Comparison of ENCODE assay signal across 15 cellular contexts in the genomic region with DNA sequence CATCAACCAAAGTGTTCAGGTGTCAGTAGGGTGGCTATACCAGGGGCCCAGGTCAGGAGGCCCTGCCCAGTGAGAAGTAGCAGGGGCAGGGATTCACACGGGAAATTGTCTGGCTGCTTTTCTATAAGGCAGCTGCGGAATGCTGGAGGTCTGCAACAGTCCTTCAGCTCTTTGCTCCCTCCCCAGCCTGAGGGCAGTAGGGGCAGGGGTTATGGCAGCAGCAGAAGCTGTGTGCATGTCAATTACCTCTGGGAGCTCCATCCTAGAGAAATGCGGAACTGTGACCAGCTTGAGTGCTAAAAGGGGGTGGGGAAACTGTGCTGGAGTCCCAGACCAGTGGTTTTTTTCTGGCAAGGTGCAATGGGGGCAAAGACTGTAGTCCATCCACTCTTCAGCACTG.
DNase-seq lines count a peak whose midpoint lies in the region; ATAC-seq, FAIRE-seq and TF ChIP-seq lines count a peak whose summit lies in the region.
"Had no signal": no experiment of that assay in that cellular context is flagged by ENCODE, and none has a peak within 500 bp of the region (broad histone marks: within the 10 kb centered on the region; RNA-seq: fewer than 3 reads in every experiment).

No MANE protein-coding gene starts in this region.

- TF ChIP-seq CTCF in endodermal cell (conservative IDR thresholded peaks at IDR 0.05) (no peak), neural progenitor cell (IDR thresholded peaks at IDR 0.05) (no peak), psoas muscle (IDR thresholded peaks at IDR 0.05) (no peak)

- H3K4me1 Mint-ChIP-seq in endodermal cell (no peaks in the 10 kb centered on the region), neural progenitor cell (peaks cover 13% of the 10 kb centered on the region)
- H3K4me1 Mint-ChIP-seq in CD8-positive, alpha-beta memory T cell: no peaks in the 10 kb centered on the region
- H3K4me1 Mint-ChIP-seq: CD14-positive monocyte had no signal

- H3K4me2 ChIP-seq in neural progenitor cell: no peak overlapping the region

- H3K4me3 ChIP-seq in endodermal cell (ENCODE audit: low read length): no peak overlapping the region
- H3K4me3 ChIP-seq in neural progenitor cell: no peak overlapping the region
- H3K4me3 ChIP-seq in psoas muscle: no peak overlapping the region
- no peak overlapping the region for H3K4me3 ChIP-seq in CD8-positive, alpha-beta memory T cell (ENCODE audit: low read length)
- H3K4me3 ChIP-seq: HAP-1 had no signal

- POLR2A ChIA-PET in CD8-positive, alpha-beta memory T cell (lab: Charles Lee): no interaction called here

- H3K9ac ChIP-seq in endodermal cell (ENCODE audit: extremely low read depth, low read length, poor library complexity, severe bottlenecking): no peak overlapping the region
- no peak overlapping the region for H3K9ac ChIP-seq in neural progenitor cell

- intact Hi-C loops in psoas muscle (cut with DNase I): no loop called here

- FAIRE-seq in frontal cortex (lab: Jason Lieb, UNC): no peak
- FAIRE-seq: GM18507, H1 had no signal

- no peaks in the 10 kb centered on the region for H3K27me3 Mint-ChIP-seq in endodermal cell (ENCODE audit: insufficient read depth)
- H3K27me3 Mint-ChIP-seq in neural progenitor cell (ENCODE audit: insufficient read depth, low read depth): no peaks in the 10 kb centered on the region
- no peaks in the 10 kb centered on the region for H3K27me3 Mint-ChIP-seq in CD8-positive, alpha-beta memory T cell

- H3K36me3 ChIP-seq in endodermal cell (ENCODE audit: control insufficient read depth, insufficient read depth, low read length) (no peaks in the 10 kb centered on the region), neural progenitor cell (no peaks in the 10 kb centered on the region), psoas muscle (ENCODE audit: insufficient read depth in 1 of 2, low read depth in 1 of 2) (no peaks in the 10 kb centered on the region)
- H3K36me3 ChIP-seq in CD8-positive, alpha-beta memory T cell (ENCODE audit: insufficient read depth, low read length): no peaks in the 10 kb centered on the region
- H3K36me3 ChIP-seq: HAP-1 had no signal

- CTCF ChIA-PET in CD8-positive, alpha-beta memory T cell (lab: Charles Lee): no interaction called here

- no peak overlapping the region for H3K27ac Mint-ChIP-seq in endodermal cell
- peak overlapping the region; percentile 42 for H3K27ac Mint-ChIP-seq in neural progenitor cell
- no peak overlapping the region for H3K27ac Mint-ChIP-seq in CD8-positive, alpha-beta memory T cell
- H3K27ac Mint-ChIP-seq: CD14-positive monocyte; CD8-positive, alpha-beta T cell had no signal

- H3K4me3 Mint-ChIP-seq in endodermal cell: no peak overlapping the region
- H3K4me3 Mint-ChIP-seq in neural progenitor cell: no peak overlapping the region
- H3K4me3 Mint-ChIP-seq in CD8-positive, alpha-beta memory T cell: no peak overlapping the region
- H3K4me3 Mint-ChIP-seq: CD14-positive monocyte; CD8-positive, alpha-beta T cell had no signal

- no peaks in the 10 kb centered on the region for H3K4me1 ChIP-seq in endodermal cell (ENCODE audit: control insufficient read depth, insufficient read depth, low read length)
- no peaks in the 10 kb centered on the region for H3K4me1 ChIP-seq in neural progenitor cell
- H3K4me1 ChIP-seq in psoas muscle: no peaks in the 10 kb centered on the region
- H3K4me1 ChIP-seq in CD8-positive, alpha-beta memory T cell (ENCODE audit: insufficient read depth, low read length): no peaks in the 10 kb centered on the region
- H3K4me1 ChIP-seq: Caco-2, HAP-1 had no signal

- DNase-seq in ELF-1 (ENCODE audit: low read depth, low spot score) (peak; percentile 2), RPMI8226 (peak; percentile 42), endodermal cell (peak; percentile 52), neural progenitor cell (ENCODE audit: low spot score) (no peak), dermis blood vessel endothelial cell (no peak), psoas muscle (no peak), frontal cortex (ENCODE audit: low spot score in 2 of 2) (no peak)
- no peak for DNase-seq in CD8-positive, alpha-beta memory T cell
- DNase-seq: Caco-2; CD8-positive, alpha-beta T cell had no signal

- H3K27ac ChIP-seq in endodermal cell (ENCODE audit: low read depth, low read length) (peak overlapping the region; percentile 60), neural progenitor cell (no peak overlapping the region), psoas muscle (no peak overlapping the region)
- no peak overlapping the region for H3K27ac ChIP-seq in CD8-positive, alpha-beta memory T cell (ENCODE audit: low read depth, low read length)
- H3K27ac ChIP-seq: 22Rv1 had no signal

- no peaks in the 10 kb centered on the region for H3F3A ChIP-seq in neural progenitor cell (ENCODE audit: low read depth)

- no peaks in the 10 kb centered on the region for H4K20me1 ChIP-seq in neural progenitor cell (ENCODE audit: low read depth)

- no peaks in the 10 kb centered on the region for H3K79me2 ChIP-seq in neural progenitor cell (ENCODE audit: low read depth)

- H2AFZ ChIP-seq in neural progenitor cell (replicated peaks): peak overlapping the region; percentile 6

- no peak for ATAC-seq in psoas muscle
- ATAC-seq: CD8-positive, alpha-beta T cell had no signal

- H3K9me3 Mint-ChIP-seq in endodermal cell (no peaks in the 10 kb centered on the region), neural progenitor cell (peaks cover 7% of the 10 kb centered on the region)
- H3K9me3 Mint-ChIP-seq in CD8-positive, alpha-beta memory T cell: peaks cover 15 to 63% (median 32%) of the 10 kb centered on the region in 5 donors

- no peaks in the 10 kb centered on the region for H3K27me3 ChIP-seq in endodermal cell (ENCODE audit: control insufficient read depth, insufficient read depth, low read length, poor library complexity, severe bottlenecking)
- H3K27me3 ChIP-seq in neural progenitor cell: no peaks in the 10 kb centered on the region
- no peaks in the 10 kb centered on the region for H3K27me3 ChIP-seq in psoas muscle (ENCODE audit: insufficient read depth in 3 of 3, low read length in 2 of 3)
- no peaks in the 10 kb centered on the region for H3K27me3 ChIP-seq in CD8-positive, alpha-beta memory T cell (ENCODE audit: insufficient read depth, low read length, poor library complexity, severe bottlenecking)

- H3K36me3 Mint-ChIP-seq in endodermal cell (ENCODE audit: low read depth) (no peaks in the 10 kb centered on the region), neural progenitor cell (no peaks in the 10 kb centered on the region)
- H3K36me3 Mint-ChIP-seq in CD8-positive, alpha-beta memory T cell: no peaks in the 10 kb centered on the region
- H3K36me3 Mint-ChIP-seq: CD14-positive monocyte; CD8-positive, alpha-beta T cell had no signal

- WGBS in endodermal cell (ENCODE audit: insufficient coverage in 1 of 2, insufficient read length in 1 of 2), 2 experiments: 90 to 92% methylated on average over 2 to 3 of the region's 3 CpGs
- 56 to 80% (median 72%) methylated on average over 3 of the region's 3 CpGs for WGBS in psoas muscle, 3 donors

- H3K9me3 ChIP-seq in endodermal cell (ENCODE audit: control insufficient read depth, low read length) (no peaks in the 10 kb centered on the region), neural progenitor cell (ENCODE audit: low read depth) (no peaks in the 10 kb centered on the region), psoas muscle (peaks cover 16% of the 10 kb centered on the region)
- H3K9me3 ChIP-seq in CD8-positive, alpha-beta memory T cell (ENCODE audit: low read length): no peaks in the 10 kb centered on the region
- H3K9me3 ChIP-seq: Caco-2, HAP-1 had no signal

Comparison
In these comparisons a context has a peak if more than half of its experiments do, and no peak if none do; other contexts are left out.
1. DNase-seq: peak in ELF-1 (single experiment), RPMI8226 (single experiment) and endodermal cell (single experiment); none in neural progenitor cell (single experiment), dermis blood vessel endothelial cell (single experiment), psoas muscle (0 of 2), frontal cortex (0 of 2) and CD8-positive, alpha-beta memory T cell (0 of 5).